ENCODE assay signal across 7 cellular contexts in the genomic region with DNA sequence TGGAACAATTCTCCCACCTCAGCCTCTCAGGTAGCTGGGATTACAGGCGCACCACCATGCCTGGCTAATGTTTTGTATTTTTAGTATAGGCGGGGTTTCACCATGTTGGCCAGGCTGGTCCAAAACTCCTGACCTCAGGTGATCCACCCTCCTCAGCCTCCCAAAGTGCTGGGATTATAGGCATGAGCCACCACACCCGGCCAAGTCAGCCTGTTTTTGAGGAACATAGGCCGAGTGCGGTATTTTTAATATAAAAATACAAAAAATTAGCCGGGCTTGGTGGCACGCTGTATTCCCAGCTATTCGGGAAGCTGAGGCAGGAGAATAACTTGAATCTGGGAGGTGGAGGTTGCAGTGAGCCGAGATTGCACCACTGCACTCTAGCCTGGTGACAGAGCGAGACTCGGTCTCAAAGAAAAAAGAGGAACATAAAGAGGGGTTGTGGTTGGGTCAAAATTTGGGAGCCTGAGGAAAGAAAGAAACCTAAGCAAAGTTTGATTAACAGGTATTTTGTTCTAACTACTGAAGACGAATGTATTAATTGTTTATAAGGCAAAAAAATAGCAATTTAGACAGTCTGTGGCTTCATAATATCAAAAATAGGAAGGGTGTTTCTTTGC. TPM values are rescaled to one million over a fixed set of nuclear protein-coding genes. Genes with fewer than 3 reads are reported as not detected.
DNase-seq lines count a peak whose midpoint lies in the region; ATAC-seq and TF ChIP-seq lines count a peak whose summit lies in the region.
"Not testable (repeated sequence)": the region's sequence is repeated elsewhere in the genome, so short reads cannot be mapped to it uniquely, and the experiment has no call there.

No MANE protein-coding gene starts in this region.

- H3K9me3 Mint-ChIP-seq in activated T-cell treated with anti-CD3 and anti-CD28 coated beads, Interleukin-2, amount 50 U/mL, for 4 hours = not testable (repeated sequence)

- H3K27ac ChIP-seq in mesodermal cell (ENCODE audit: low read depth, low read length, severe bottlenecking) = not testable (repeated sequence)
- H3K27ac ChIP-seq in sigmoid colon = peak overlapping the region; percentile 92 to 96 (median 95)

- not testable (repeated sequence) for TF ChIP-seq POLR2A in sigmoid colon (IDR thresholded peaks at IDR 0.05)

- WGBS in mesodermal cell (ENCODE audit: insufficient coverage in 2 of 2), 2 experiments = 85 to 93% methylated on average over 7 to 8 of the region's 12 CpGs
- WGBS in sigmoid colon, 2 donors = 70 to 79% methylated on average over 12 of the region's 12 CpGs

- ATAC-seq in activated T-cell treated with anti-CD3 and anti-CD28 coated beads, Interleukin-2, amount 50 U/mL, for 4 hours; Right ventricle myocardium inferior: not testable (repeated sequence)

- H3K4me3 ChIP-seq in choroid plexus epithelial cell (ENCODE audit: low read depth, low read length) (peak overlapping the region; percentile 76), mesodermal cell (ENCODE audit: extremely low read depth, insufficient read depth, low read length, poor library complexity, severe bottlenecking) (peak overlapping the region; percentile 79), sigmoid colon (peak overlapping the region; percentile 69 to 85 (median 74))

- H3K36me3 ChIP-seq in mesodermal cell (ENCODE audit: control insufficient read depth, insufficient read depth, low read length) = peaks cover 57% of the 10 kb centered on the region
- peaks cover 0 to 34% (median 9%) of the 10 kb centered on the region in 4 donors for H3K36me3 ChIP-seq in sigmoid colon

- not testable (repeated sequence) for H3K27me3 ChIP-seq in sigmoid colon

- H3K9me3 ChIP-seq in mesodermal cell (ENCODE audit: control insufficient read depth, low read length); sigmoid colon: not testable (repeated sequence)

- TF ChIP-seq EP300 in sigmoid colon (IDR thresholded peaks at IDR 0.05) = not testable (repeated sequence)

- peak overlapping the region; percentile 100 for H3K4me3 Mint-ChIP-seq in activated T-cell treated with anti-CD3 and anti-CD28 coated beads, Interleukin-2, amount 50 U/mL, for 4 hours

- not testable (repeated sequence) for H3K4me1 ChIP-seq in mesodermal cell (ENCODE audit: control insufficient read depth, insufficient read depth, low read length, poor library complexity, severe bottlenecking)
- H3K4me1 ChIP-seq in sigmoid colon = peaks cover 0 to 37% (median 27%) of the 10 kb centered on the region in 4 donors

- DNase-seq in GF-D8 (lab: John Stamatoyannopoulos, UW) (peak; percentile 1), OCI-M1 (lab: John Stamatoyannopoulos, UW) (peak; percentile 22), Right ventricle myocardium inferior (ENCODE audit: missing footprints) (peak; percentile 28)
- DNase-seq in activated T-cell treated with anti-CD3 and anti-CD28 coated beads, Interleukin-2, amount 50 U/mL, for 4 hours; choroid plexus epithelial cell (ENCODE audit: low read depth); sigmoid colon: not testable (repeated sequence)

- TF ChIP-seq CTCF in choroid plexus epithelial cell (conservative IDR thresholded peaks at IDR 0.05; ENCODE audit: low read depth, low read length); sigmoid colon (IDR thresholded peaks at IDR 0.05): not testable (repeated sequence)

- H3K4me1 Mint-ChIP-seq in activated T-cell treated with anti-CD3 and anti-CD28 coated beads, Interleukin-2, amount 50 U/mL, for 4 hours (ENCODE audit: low read depth) = peaks cover 60% of the 10 kb centered on the region

- intact Hi-C loops in Right ventricle myocardium inferior (cut with DNase I) = not testable (repeated sequence)
- intact Hi-C loops in sigmoid colon (cut with DNase I) = loop anchor here (2.0 to 10.0 kb wide), 3 partner anchors 51 to 761 kb away; a partner anchor contains a TSS

- H3K27me3 Mint-ChIP-seq in activated T-cell treated with anti-CD3 and anti-CD28 coated beads, Interleukin-2, amount 50 U/mL, for 4 hours (ENCODE audit: low read depth) = not testable (repeated sequence)

- peaks cover 17% of the 10 kb centered on the region for H3K36me3 Mint-ChIP-seq in activated T-cell treated with anti-CD3 and anti-CD28 coated beads, Interleukin-2, amount 50 U/mL, for 4 hours (ENCODE audit: insufficient read depth)

RNA-seq across cellular contexts. Expression of a gene that starts 51.6 kb away (rescaled TPM):
- total RNA-seq in activated T-cell treated with anti-CD3 and anti-CD28 coated beads, Interleukin-2, amount 50 U/mL, for 4 hours = 1 to 10 TPM; 5.6 to 7.0 (median 6.8) TPM
- total RNA-seq in Right ventricle myocardium inferior (9.0 TPM), sigmoid colon (10 to 100 TPM; 11.3 to 23.0 (median 18.7) TPM)
- polyA plus RNA-seq in mesodermal cell (2013, experiment 1 of 2) = 22.6 TPM
- polyA plus RNA-seq in mesodermal cell (2013, experiment 2 of 2) = 29.1 TPM
- polyA plus RNA-seq in sigmoid colon = 10 to 100 TPM in 1 of 3 donors, 1 to 10 TPM in 2; 5.5 to 11.6 (median 6.0) TPM
